In the genomic region with DNA sequence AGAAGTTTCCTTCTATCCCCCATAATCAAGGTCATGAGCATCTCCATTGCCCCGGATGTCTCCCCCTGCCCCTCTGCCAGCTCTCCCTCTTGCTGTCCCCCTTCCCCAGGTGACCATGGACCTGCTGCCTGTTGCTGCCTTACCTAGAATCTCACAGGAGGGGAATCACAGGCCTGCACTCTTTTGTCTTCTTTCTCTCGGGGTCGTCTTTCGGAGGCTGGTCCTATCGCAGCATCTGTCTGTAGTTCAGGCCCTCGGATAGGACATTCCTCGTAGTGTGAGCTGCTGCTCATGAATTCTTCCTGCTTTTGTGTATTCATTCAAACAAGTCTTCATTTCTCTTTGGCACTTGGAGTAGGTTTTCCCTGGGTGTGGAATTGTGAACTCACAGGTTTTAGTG, we compare ENCODE assay signal across 25 cellular contexts. TPM values are rescaled to one million over a fixed set of nuclear protein-coding genes. Genes with fewer than 3 reads are reported as not detected.
"Had no signal": no experiment of that assay in that cellular context is flagged by ENCODE, and none has a peak within 500 bp of the region (broad histone marks: within the 10 kb centered on the region; RNA-seq: fewer than 3 reads in every experiment).

No MANE protein-coding gene starts in this region.

- H3K9me3 ChIP-seq: breast epithelium, heart left ventricle, mucosa of descending colon, pancreas, thyroid gland, uterus had no signal

- H3K36me3 ChIP-seq: breast epithelium, heart left ventricle, pancreas, thyroid gland, uterus had no signal

- H3K9me3 Mint-ChIP-seq: activated T-helper 1 cell treated with anti-CD3 and anti-CD28 coated beads, Interleukin-12 subunit alpha, Interleukin-12 subunit beta, Interleukin-2, Interleukin-4 antibody, amounts not matched to agents 30 ng/mL and 10 ng/mL and 1 ng/mL, durations not matched to agents 14 hours and 24 hours and 36 hours; T-helper 1 cell treated with Interleukin-12 subunit alpha and Interleukin-12 subunit beta and Interleukin-4 antibody, amounts not matched to agents 30 μg/mL and 1 μg/mL, for 36 hours had no signal

- H3K36me3 Mint-ChIP-seq: memory B cell; stimulated activated memory B cell treated with anti-CD40 and anti-IgM and Interleukin-4, amounts not matched to agents 10 μg/mL and 1 μg/mL and 100 μg/mL, for 72 hours had no signal

- H3K27ac Mint-ChIP-seq: activated T-helper 1 cell treated with anti-CD3 and anti-CD28 coated beads, Interleukin-12 subunit alpha, Interleukin-12 subunit beta, Interleukin-2, Interleukin-4 antibody, amounts not matched to agents 30 ng/mL and 10 ng/mL and 1 ng/mL, durations not matched to agents 14 hours and 24 hours and 36 hours; memory B cell; stimulated activated memory B cell treated with anti-CD40 and anti-IgM and Interleukin-4, amounts not matched to agents 10 μg/mL and 1 μg/mL and 100 μg/mL, for 72 hours; T-helper 1 cell treated with Interleukin-12 subunit alpha and Interleukin-12 subunit beta and Interleukin-4 antibody, amounts not matched to agents 30 μg/mL and 1 μg/mL, for 36 hours had no signal

- H3K4me1 Mint-ChIP-seq: memory B cell; naive B cell; stimulated activated memory B cell treated with anti-CD40 and anti-IgM and Interleukin-4, amounts not matched to agents 10 μg/mL and 1 μg/mL and 100 μg/mL, for 72 hours had no signal

- H3K4me1 ChIP-seq: breast epithelium, thyroid gland, uterus had no signal

- H3K4me3 Mint-ChIP-seq: activated T-helper 1 cell treated with anti-CD3 and anti-CD28 coated beads, Interleukin-12 subunit alpha, Interleukin-12 subunit beta, Interleukin-2, Interleukin-4 antibody, amounts not matched to agents 30 ng/mL and 10 ng/mL and 1 ng/mL, durations not matched to agents 14 hours and 24 hours and 36 hours; memory B cell; naive B cell; stimulated activated memory B cell treated with anti-CD40 and anti-IgM and Interleukin-4, amounts not matched to agents 10 μg/mL and 1 μg/mL and 100 μg/mL, for 72 hours; T-helper 1 cell treated with Interleukin-12 subunit alpha and Interleukin-12 subunit beta and Interleukin-4 antibody, amounts not matched to agents 30 μg/mL and 1 μg/mL, for 36 hours had no signal

- H3K27ac ChIP-seq: breast epithelium, heart left ventricle, pancreas, thyroid gland, uterus had no signal

- H3K4me3 ChIP-seq: breast epithelium, heart left ventricle, mucosa of descending colon, pancreas, thyroid gland, uterus had no signal

- H3K27me3 ChIP-seq: heart left ventricle, pancreas, thyroid gland, uterus had no signal

- ATAC-seq: mucosa of descending colon; pancreas; sciatic nerve; stimulated activated memory B cell treated with anti-CD40 and anti-IgM and Interleukin-4, amounts not matched to agents 10 μg/mL and 1 μg/mL and 100 μg/mL, for 72 hours had no signal

- H3K27me3 Mint-ChIP-seq: stimulated activated memory B cell treated with anti-CD40 and anti-IgM and Interleukin-4, amounts not matched to agents 10 μg/mL and 1 μg/mL and 100 μg/mL, for 72 hours had no signal

- DNase-seq: activated CD4-positive, alpha-beta T cell treated with anti-CD3 and anti-CD28 coated beads for 1 hour; activated CD4-positive, alpha-beta T cell treated with anti-CD3 and anti-CD28 coated beads, Interleukin-2, amount 50 U/mL, for 4 hours; activated naive CD4-positive, alpha-beta T cell; effector CD4-positive, alpha-beta T cell; naive B cell; stimulated activated CD4-positive, alpha-beta T cell treated with anti-CD3 and anti-CD28 coated beads, Interleukin-4, amount 100 ng/mL, for 4 hours; thyroid gland; uterus had no signal

RNA-seq across cellular contexts. Expression of a gene that starts 39.9 kb away (rescaled TPM):
- total RNA-seq: activated CD8-positive, alpha-beta memory T cell treated with anti-CD3 and anti-CD28 coated beads for 36 hours; activated T-helper 1 cell treated with anti-CD3 and anti-CD28 coated beads, Interleukin-12 subunit alpha, Interleukin-12 subunit beta, Interleukin-2, Interleukin-4 antibody, amounts not matched to agents 30 ng/mL and 10 ng/mL and 1 ng/mL, durations not matched to agents 14 hours and 24 hours and 36 hours; astrocyte; breast epithelium; cerebellum; frontal cortex; heart left ventricle; liver; mucosa of descending colon; pancreas; pulmonary artery endothelial cell; sciatic nerve; subcutaneous adipose tissue; uterus had no signal
- polyA plus RNA-seq: esophagus, heart left ventricle, liver, pancreas had no signal
